ENCODE assay signal across 9 cellular contexts in genomic region chr1:3745590-3746381, GRCh38. TPM values are rescaled to one million over a fixed set of nuclear protein-coding genes. Genes with fewer than 3 reads are reported as not detected.
DNase-seq lines count a peak whose midpoint lies in the region; ATAC-seq, FAIRE-seq and TF ChIP-seq lines count a peak whose summit lies in the region.
"Had no signal": no experiment of that assay in that cellular context is flagged by ENCODE, and none has a peak within 500 bp of the region (broad histone marks: within the 10 kb centered on the region; RNA-seq: fewer than 3 reads in every experiment).

No MANE protein-coding gene starts in this region.

- no peak overlapping the region for H3K4me3 ChIP-seq in astrocyte (ENCODE audit: insufficient read depth, low read depth, low read length)

- H3K27ac ChIP-seq in astrocyte (ENCODE audit: low read depth, low read length) (no peak overlapping the region), substantia nigra (ENCODE audit: low read depth, low read length, poor library complexity, severe bottlenecking) (peak overlapping the region; percentile 71)

- H3K27me3 Mint-ChIP-seq in activated naive CD4-positive, alpha-beta T cell treated with anti-CD3 and anti-CD28 coated beads for 36 hours (ENCODE audit: low read depth) = no peaks in the 10 kb centered on the region
- H3K27me3 Mint-ChIP-seq in astrocyte (ENCODE audit: low read depth, unreplicated experiment) = peaks cover 2% of the 10 kb centered on the region

- H4K20me1 ChIP-seq in astrocyte (ENCODE audit: insufficient read depth, low read length) = peaks cover 22% of the 10 kb centered on the region

- intact Hi-C loops in activated naive CD4-positive, alpha-beta T cell treated with anti-CD3 and anti-CD28 coated beads for 36 hours (cut with micrococcal nuclease) = no loop called here

- H2AFZ ChIP-seq in astrocyte (ENCODE audit: low read depth, low read length) = peak overlapping the region; percentile 75

- DNase-seq in activated naive CD4-positive, alpha-beta T cell treated with anti-CD3 and anti-CD28 coated beads for 36 hours = no peak
- no peak for DNase-seq in activated naive CD4-positive, alpha-beta T cell treated with Interleukin-2 at 50 U/mL for 16 hours
- DNase-seq in astrocyte (ENCODE audit: low read depth) (no peak), inferior parietal cortex (ENCODE audit: extremely low spot score) (peak; percentile 26), substantia nigra (lab: John Stamatoyannopoulos, UW) (peak in 20 of 49 donors; percentile 12 to 57 (median 28)), SKM-1 (lab: John Stamatoyannopoulos, UW; ENCODE audit: unreplicated experiment) (no peak), GF-D8 (lab: John Stamatoyannopoulos, UW) (no peak)

- peaks cover 3% of the 10 kb centered on the region for H3K4me1 ChIP-seq in astrocyte (ENCODE audit: insufficient read depth, low read length)

- H3K9ac ChIP-seq in astrocyte (ENCODE audit: low read length) = no peak overlapping the region

- TF ChIP-seq CTCF in astrocyte (IDR thresholded peaks at IDR 0.05; ENCODE audit: insufficient read depth, low read depth, low read length) = no peak

- no peaks in the 10 kb centered on the region for H3K9me3 Mint-ChIP-seq in activated naive CD4-positive, alpha-beta T cell treated with anti-CD3 and anti-CD28 coated beads for 36 hours
- no peaks in the 10 kb centered on the region for H3K9me3 Mint-ChIP-seq in astrocyte (ENCODE audit: unreplicated experiment)

- H3K27me3 ChIP-seq in astrocyte (ENCODE audit: insufficient read depth, low read length) = peaks cover 9% of the 10 kb centered on the region

- H3K79me2 ChIP-seq in astrocyte (ENCODE audit: insufficient read depth, low read length) = peaks cover 3% of the 10 kb centered on the region

- CTCF ChIA-PET in activated naive CD4-positive, alpha-beta T cell treated with anti-CD3 and anti-CD28 coated beads for 36 hours (lab: Charles Lee) = no interaction called here

- H3K27ac Mint-ChIP-seq in activated naive CD4-positive, alpha-beta T cell treated with anti-CD3 and anti-CD28 coated beads for 36 hours = no peak overlapping the region
- peak overlapping the region; percentile 58 for H3K27ac Mint-ChIP-seq in astrocyte (ENCODE audit: unreplicated experiment)

- H3K9me3 ChIP-seq in astrocyte (ENCODE audit: insufficient read depth, low read depth, low read length) = no peaks in the 10 kb centered on the region

- H3K4me3 Mint-ChIP-seq in activated naive CD4-positive, alpha-beta T cell treated with anti-CD3 and anti-CD28 coated beads for 36 hours = peak overlapping the region; percentile 75
- H3K4me3 Mint-ChIP-seq in astrocyte (ENCODE audit: unreplicated experiment) = peak overlapping the region; percentile 90

- H3K4me1 Mint-ChIP-seq in activated naive CD4-positive, alpha-beta T cell treated with anti-CD3 and anti-CD28 coated beads for 36 hours (ENCODE audit: low read depth) = peaks cover 35% of the 10 kb centered on the region
- H3K4me1 Mint-ChIP-seq in astrocyte (ENCODE audit: low read depth, unreplicated experiment) = no peaks in the 10 kb centered on the region

- H3K4me2 ChIP-seq in astrocyte (ENCODE audit: low read length) = peak overlapping the region; percentile 87

- H3K36me3 Mint-ChIP-seq in activated naive CD4-positive, alpha-beta T cell treated with anti-CD3 and anti-CD28 coated beads for 36 hours (ENCODE audit: low read depth) = peaks cover 17% of the 10 kb centered on the region
- H3K36me3 Mint-ChIP-seq in astrocyte (ENCODE audit: low read depth, unreplicated experiment) = peaks cover 6% of the 10 kb centered on the region

- no peak for FAIRE-seq in astrocyte (lab: Jason Lieb, UNC)

- ATAC-seq in GM21576 (IDR thresholded peaks at IDR 0.05; ENCODE audit: unreplicated experiment) = no peak

- H3K36me3 ChIP-seq in astrocyte (ENCODE audit: insufficient read depth, low read length) = no peaks in the 10 kb centered on the region

RNA-seq across cellular contexts. Expression of gene CCDC27, which starts 6.5 kb away (rescaled TPM):
- total RNA-seq in activated naive CD4-positive, alpha-beta T cell treated with anti-CD3 and anti-CD28 coated beads for 36 hours = not detected
- not detected in 2 replicates for total RNA-seq in astrocyte
- total RNA-seq: left lobe of liver had no signal

RNA-seq across cellular contexts. Expression of gene SMIM1, which starts 26.8 kb away (rescaled TPM):
- total RNA-seq in activated naive CD4-positive, alpha-beta T cell treated with anti-CD3 and anti-CD28 coated beads for 36 hours = 1 to 10 TPM in 1 of 2 experiments, under 1 TPM in 1; 0.83 to 2.0 TPM
- 6.4 and 6.6 TPM in 2 replicates for total RNA-seq in astrocyte

RNA-seq across cellular contexts. Expression of gene LRRC47, which starts 50.5 kb away (rescaled TPM):
- total RNA-seq in activated naive CD4-positive, alpha-beta T cell treated with anti-CD3 and anti-CD28 coated beads for 36 hours = 10 to 100 TPM; 22.0 to 23.9 TPM
- 48.7 and 51.5 TPM in 2 replicates for total RNA-seq in astrocyte
